1 cellular context compared by ENCODE assay signal in the genomic region with DNA sequence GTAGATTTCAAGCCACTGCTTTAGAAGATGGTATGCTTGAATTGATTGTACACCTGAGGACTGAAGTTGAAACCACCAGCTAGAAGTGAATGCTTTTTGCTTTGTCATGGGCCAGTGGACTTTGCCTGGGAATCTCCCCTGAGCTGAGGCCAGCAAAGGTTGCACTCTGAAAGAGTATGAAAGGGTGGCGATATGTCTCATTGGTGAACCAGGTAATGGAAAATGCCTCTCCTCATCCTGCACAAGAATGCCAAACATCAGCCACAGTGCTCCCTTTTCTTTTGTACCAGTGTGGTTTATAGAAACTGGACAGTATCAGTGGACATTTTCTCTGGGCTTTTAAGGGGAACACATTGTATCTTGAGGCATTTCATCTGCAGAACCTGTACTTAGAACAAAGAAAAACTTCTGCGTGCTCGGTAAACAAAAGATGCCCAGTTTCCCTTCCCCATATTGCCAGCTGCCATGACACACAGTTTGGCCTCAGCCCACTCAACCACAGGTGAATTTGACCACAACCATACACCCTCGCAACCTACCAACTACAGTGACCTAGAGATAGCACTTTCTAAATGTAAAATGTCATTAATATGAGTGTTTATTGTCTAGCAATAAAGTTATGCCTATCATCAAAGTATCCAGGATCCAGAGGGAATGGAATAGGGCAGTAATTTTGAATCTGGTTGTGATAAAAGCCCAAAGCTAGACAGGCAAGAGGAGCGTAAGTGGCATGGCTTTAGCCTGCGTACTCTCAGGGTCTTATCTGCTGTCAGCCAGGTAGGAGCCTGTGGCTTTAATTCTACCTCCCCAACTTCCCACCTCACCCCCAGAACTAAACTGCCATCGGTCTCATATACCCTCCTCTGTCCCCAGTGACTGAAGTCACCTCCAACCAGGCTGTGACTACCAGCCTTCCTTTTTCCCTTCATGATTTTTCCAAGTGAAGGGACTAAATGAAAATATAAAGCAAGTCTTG.
TF ChIP-seq lines count a peak whose summit lies in the region.

No MANE protein-coding gene starts in this region.

TF ChIP-seq in HepG2, 621 proteins besides CTCF, POLR2A, EP300 and RAD21 (continued from another document and continues in another):
- TF ChIP-seq, protein P1, sequence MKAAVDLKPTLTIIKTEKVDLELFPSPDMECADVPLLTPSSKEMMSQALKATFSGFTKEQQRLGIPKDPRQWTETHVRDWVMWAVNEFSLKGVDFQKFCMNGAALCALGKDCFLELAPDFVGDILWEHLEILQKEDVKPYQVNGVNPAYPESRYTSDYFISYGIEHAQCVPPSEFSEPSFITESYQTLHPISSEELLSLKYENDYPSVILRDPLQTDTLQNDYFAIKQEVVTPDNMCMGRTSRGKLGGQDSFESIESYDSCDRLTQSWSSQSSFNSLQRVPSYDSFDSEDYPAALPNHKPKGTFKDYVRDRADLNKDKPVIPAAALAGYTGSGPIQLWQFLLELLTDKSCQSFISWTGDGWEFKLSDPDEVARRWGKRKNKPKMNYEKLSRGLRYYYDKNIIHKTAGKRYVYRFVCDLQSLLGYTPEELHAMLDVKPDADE (CRISPR knock-in tag; IDR thresholded peaks at IDR 0.05) = no peak
- TF ChIP-seq NCOR1 (IDR thresholded peaks at IDR 0.05; ENCODE audit: borderline replicate concordance, low read length) = peak; percentile 43; the same call in 1 of the 2 replicates
- TF ChIP-seq, protein P2, sequence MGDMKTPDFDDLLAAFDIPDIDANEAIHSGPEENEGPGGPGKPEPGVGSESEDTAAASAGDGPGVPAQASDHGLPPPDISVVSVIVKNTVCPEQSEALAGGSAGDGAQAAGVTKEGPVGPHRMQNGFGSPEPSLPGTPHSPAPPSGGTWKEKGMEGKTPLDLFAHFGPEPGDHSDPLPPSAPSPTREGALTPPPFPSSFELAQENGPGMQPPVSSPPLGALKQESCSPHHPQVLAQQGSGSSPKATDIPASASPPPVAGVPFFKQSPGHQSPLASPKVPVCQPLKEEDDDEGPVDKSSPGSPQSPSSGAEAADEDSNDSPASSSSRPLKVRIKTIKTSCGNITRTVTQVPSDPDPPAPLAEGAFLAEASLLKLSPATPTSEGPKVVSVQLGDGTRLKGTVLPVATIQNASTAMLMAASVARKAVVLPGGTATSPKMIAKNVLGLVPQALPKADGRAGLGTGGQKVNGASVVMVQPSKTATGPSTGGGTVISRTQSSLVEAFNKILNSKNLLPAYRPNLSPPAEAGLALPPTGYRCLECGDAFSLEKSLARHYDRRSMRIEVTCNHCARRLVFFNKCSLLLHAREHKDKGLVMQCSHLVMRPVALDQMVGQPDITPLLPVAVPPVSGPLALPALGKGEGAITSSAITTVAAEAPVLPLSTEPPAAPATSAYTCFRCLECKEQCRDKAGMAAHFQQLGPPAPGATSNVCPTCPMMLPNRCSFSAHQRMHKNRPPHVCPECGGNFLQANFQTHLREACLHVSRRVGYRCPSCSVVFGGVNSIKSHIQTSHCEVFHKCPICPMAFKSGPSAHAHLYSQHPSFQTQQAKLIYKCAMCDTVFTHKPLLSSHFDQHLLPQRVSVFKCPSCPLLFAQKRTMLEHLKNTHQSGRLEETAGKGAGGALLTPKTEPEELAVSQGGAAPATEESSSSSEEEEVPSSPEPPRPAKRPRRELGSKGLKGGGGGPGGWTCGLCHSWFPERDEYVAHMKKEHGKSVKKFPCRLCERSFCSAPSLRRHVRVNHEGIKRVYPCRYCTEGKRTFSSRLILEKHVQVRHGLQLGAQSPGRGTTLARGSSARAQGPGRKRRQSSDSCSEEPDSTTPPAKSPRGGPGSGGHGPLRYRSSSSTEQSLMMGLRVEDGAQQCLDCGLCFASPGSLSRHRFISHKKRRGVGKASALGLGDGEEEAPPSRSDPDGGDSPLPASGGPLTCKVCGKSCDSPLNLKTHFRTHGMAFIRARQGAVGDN (CRISPR knock-in tag; IDR thresholded peaks at IDR 0.05) = no peak
- TF ChIP-seq, protein P3, sequence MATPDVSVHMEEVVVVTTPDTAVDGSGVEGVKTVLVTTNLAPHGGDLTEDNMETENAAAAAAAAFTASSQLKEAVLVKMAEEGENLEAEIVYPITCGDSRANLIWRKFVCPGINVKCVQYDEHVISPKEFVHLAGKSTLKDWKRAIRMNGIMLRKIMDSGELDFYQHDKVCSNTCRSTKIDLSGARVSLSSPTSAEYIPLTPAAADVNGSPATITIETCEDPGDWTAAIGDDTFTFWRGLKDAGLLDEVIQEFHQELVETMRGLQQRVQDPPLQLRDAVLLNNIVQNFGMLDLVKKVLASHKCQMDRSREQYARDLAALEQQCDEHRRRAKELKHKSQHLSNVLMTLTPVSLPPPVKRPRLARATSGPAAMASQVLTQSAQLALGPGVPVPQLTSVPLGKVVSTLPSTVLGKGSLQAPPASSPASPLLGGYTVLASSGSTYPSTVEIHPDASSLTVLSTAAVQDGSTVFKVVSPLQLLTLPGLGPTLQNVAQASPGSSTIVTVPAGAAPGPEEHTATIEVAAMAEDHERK (CRISPR knock-in tag; IDR thresholded peaks at IDR 0.05; ENCODE audit: low read depth) = no peak
- TF ChIP-seq RBAK (CRISPR knock-in tag; IDR thresholded peaks at IDR 0.05) = no peak
- TF ChIP-seq DNMT3B (CRISPR knock-in tag; conservative IDR thresholded peaks at IDR 0.05) = no peak
- TF ChIP-seq, protein P4, sequence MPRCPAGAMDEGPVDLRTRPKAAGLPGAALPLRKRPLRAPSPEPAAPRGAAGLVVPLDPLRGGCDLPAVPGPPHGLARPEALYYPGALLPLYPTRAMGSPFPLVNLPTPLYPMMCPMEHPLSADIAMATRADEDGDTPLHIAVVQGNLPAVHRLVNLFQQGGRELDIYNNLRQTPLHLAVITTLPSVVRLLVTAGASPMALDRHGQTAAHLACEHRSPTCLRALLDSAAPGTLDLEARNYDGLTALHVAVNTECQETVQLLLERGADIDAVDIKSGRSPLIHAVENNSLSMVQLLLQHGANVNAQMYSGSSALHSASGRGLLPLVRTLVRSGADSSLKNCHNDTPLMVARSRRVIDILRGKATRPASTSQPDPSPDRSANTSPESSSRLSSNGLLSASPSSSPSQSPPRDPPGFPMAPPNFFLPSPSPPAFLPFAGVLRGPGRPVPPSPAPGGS (CRISPR knock-in tag; IDR thresholded peaks at IDR 0.05) = peak; percentile 62; the same call in 1 of the 2 replicates
- peak; percentile 37; the same call in 1 of the 2 replicates for TF ChIP-seq ELF3 (CRISPR knock-in tag; IDR thresholded peaks at IDR 0.05)
- TF ChIP-seq ZBTB38 (CRISPR knock-in tag; IDR thresholded peaks at IDR 0.05) = no peak
- TF ChIP-seq, protein P5, sequence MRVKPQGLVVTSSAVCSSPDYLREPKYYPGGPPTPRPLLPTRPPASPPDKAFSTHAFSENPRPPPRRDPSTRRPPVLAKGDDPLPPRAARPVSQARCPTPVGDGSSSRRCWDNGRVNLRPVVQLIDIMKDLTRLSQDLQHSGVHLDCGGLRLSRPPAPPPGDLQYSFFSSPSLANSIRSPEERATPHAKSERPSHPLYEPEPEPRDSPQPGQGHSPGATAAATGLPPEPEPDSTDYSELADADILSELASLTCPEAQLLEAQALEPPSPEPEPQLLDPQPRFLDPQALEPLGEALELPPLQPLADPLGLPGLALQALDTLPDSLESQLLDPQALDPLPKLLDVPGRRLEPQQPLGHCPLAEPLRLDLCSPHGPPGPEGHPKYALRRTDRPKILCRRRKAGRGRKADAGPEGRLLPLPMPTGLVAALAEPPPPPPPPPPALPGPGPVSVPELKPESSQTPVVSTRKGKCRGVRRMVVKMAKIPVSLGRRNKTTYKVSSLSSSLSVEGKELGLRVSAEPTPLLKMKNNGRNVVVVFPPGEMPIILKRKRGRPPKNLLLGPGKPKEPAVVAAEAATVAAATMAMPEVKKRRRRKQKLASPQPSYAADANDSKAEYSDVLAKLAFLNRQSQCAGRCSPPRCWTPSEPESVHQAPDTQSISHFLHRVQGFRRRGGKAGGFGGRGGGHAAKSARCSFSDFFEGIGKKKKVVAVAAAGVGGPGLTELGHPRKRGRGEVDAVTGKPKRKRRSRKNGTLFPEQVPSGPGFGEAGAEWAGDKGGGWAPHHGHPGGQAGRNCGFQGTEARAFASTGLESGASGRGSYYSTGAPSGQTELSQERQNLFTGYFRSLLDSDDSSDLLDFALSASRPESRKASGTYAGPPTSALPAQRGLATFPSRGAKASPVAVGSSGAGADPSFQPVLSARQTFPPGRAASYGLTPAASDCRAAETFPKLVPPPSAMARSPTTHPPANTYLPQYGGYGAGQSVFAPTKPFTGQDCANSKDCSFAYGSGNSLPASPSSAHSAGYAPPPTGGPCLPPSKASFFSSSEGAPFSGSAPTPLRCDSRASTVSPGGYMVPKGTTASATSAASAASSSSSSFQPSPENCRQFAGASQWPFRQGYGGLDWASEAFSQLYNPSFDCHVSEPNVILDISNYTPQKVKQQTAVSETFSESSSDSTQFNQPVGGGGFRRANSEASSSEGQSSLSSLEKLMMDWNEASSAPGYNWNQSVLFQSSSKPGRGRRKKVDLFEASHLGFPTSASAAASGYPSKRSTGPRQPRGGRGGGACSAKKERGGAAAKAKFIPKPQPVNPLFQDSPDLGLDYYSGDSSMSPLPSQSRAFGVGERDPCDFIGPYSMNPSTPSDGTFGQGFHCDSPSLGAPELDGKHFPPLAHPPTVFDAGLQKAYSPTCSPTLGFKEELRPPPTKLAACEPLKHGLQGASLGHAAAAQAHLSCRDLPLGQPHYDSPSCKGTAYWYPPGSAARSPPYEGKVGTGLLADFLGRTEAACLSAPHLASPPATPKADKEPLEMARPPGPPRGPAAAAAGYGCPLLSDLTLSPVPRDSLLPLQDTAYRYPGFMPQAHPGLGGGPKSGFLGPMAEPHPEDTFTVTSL (CRISPR knock-in tag; IDR thresholded peaks at IDR 0.05; ENCODE audit: borderline replicate concordance) = peak; percentile 70; the same call in 1 of the 2 replicates
- TF ChIP-seq, protein P6, sequence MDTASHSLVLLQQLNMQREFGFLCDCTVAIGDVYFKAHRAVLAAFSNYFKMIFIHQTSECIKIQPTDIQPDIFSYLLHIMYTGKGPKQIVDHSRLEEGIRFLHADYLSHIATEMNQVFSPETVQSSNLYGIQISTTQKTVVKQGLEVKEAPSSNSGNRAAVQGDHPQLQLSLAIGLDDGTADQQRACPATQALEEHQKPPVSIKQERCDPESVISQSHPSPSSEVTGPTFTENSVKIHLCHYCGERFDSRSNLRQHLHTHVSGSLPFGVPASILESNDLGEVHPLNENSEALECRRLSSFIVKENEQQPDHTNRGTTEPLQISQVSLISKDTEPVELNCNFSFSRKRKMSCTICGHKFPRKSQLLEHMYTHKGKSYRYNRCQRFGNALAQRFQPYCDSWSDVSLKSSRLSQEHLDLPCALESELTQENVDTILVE (CRISPR knock-in tag; IDR thresholded peaks at IDR 0.05) = 0 out of 2 replicates have a peak, but pooled peaks have one; percentile 18
- TF ChIP-seq ZNF317 (CRISPR knock-in tag; IDR thresholded peaks at IDR 0.05) = no peak
- TF ChIP-seq HNRNPLL (IDR thresholded peaks at IDR 0.05; ENCODE audit: low read depth, low read length, poor library complexity, severe bottlenecking) = no peak
- no peak for TF ChIP-seq NONO (IDR thresholded peaks at IDR 0.05)
- no peak for TF ChIP-seq NONO (CRISPR knock-in tag; conservative IDR thresholded peaks at IDR 0.05)
- no peak for TF ChIP-seq RARG (CRISPR knock-in tag; IDR thresholded peaks at IDR 0.05; ENCODE audit: low read depth)
- TF ChIP-seq CAMTA2 (CRISPR knock-in tag; IDR thresholded peaks at IDR 0.05; ENCODE audit: borderline replicate concordance) = no peak
- no peak for TF ChIP-seq ATM (IDR thresholded peaks at IDR 0.05; ENCODE audit: borderline replicate concordance)
- 0 out of 2 replicates have a peak, but pooled peaks have one; percentile 19 for TF ChIP-seq ZNF772 (CRISPR knock-in tag; IDR thresholded peaks at IDR 0.05)
- no peak for TF ChIP-seq ZNF367 (CRISPR knock-in tag; IDR thresholded peaks at IDR 0.05; ENCODE audit: borderline replicate concordance)
- no peak for TF ChIP-seq ZNF496 (CRISPR knock-in tag; IDR thresholded peaks at IDR 0.05; ENCODE audit: insufficient replicate concordance)
- TF ChIP-seq ZNF136 (CRISPR knock-in tag; IDR thresholded peaks at IDR 0.05; ENCODE audit: low read depth) = no peak
- TF ChIP-seq ZNF841 (CRISPR knock-in tag; IDR thresholded peaks at IDR 0.05; ENCODE audit: borderline replicate concordance) = no peak
- no peak for TF ChIP-seq ZMAT3 (CRISPR knock-in tag; conservative IDR thresholded peaks at IDR 0.05)
- peak; percentile 95 for TF ChIP-seq HNF4A (CRISPR knock-in tag; IDR thresholded peaks at IDR 0.05)
- TF ChIP-seq, protein P7, sequence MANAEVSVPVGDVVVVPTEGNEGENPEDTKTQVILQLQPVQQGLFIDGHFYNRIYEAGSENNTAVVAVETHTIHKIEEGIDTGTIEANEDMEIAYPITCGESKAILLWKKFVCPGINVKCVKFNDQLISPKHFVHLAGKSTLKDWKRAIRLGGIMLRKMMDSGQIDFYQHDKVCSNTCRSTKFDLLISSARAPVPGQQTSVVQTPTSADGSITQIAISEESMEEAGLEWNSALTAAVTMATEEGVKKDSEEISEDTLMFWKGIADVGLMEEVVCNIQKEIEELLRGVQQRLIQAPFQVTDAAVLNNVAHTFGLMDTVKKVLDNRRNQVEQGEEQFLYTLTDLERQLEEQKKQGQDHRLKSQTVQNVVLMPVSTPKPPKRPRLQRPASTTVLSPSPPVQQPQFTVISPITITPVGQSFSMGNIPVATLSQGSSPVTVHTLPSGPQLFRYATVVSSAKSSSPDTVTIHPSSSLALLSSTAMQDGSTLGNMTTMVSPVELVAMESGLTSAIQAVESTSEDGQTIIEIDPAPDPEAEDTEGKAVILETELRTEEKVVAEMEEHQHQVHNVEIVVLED (CRISPR knock-in tag; IDR thresholded peaks at IDR 0.05; ENCODE audit: borderline replicate concordance) = no peak
- peak; percentile 7; the same call in 1 of the 2 replicates for TF ChIP-seq ZNF788 (CRISPR knock-in tag; IDR thresholded peaks at IDR 0.05; ENCODE audit: borderline replicate concordance)
- TF ChIP-seq YY1 (IDR thresholded peaks at IDR 0.05; ENCODE audit: insufficient read depth, insufficient replicate concordance, low read depth, low read length) = no peak
- TF ChIP-seq ZNF605 (CRISPR knock-in tag; IDR thresholded peaks at IDR 0.05) = no peak
- TF ChIP-seq ZSCAN29 (CRISPR knock-in tag; conservative IDR thresholded peaks at IDR 0.05) = no peak
- TF ChIP-seq, protein P8, sequence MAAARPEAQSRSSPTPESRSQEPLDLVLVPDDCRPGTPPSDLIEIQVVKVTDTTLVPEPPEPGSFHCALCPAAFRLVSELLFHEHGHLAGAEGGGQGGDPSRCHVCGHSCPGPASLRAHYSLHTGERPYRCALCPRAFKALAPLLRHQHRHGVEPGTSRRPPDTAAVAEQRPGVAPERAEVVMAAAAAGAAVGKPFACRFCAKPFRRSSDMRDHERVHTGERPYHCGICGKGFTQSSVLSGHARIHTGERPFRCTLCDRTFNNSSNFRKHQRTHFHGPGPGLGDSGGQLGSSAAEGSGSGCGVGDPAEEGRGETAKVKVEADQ (CRISPR knock-in tag; IDR thresholded peaks at IDR 0.05; ENCODE audit: borderline replicate concordance) = no peak
